11 cellular contexts compared by ENCODE assay signal in genomic region chr10:30747633-30748032, GRCh38.
A peak's percentile ranks its signal among the peaks of the same experiment; 100 is the strongest.
DNase-seq lines count a peak whose midpoint lies in the region; ATAC-seq and TF ChIP-seq lines count a peak whose summit lies in the region.
"Had no signal": no experiment of that assay in that cellular context is flagged by ENCODE, and none has a peak within 500 bp of the region (broad histone marks: within the 10 kb centered on the region; RNA-seq: fewer than 3 reads in every experiment).

No MANE protein-coding gene starts in this region.

- 73 to 89% methylated on average over 9 of the region's 9 CpGs for WGBS in upper lobe of left lung, 2 donors

- H3K4me3 ChIP-seq in fibroblast of mammary gland (ENCODE audit: control insufficient read depth, low read depth, low read length): no peak overlapping the region
- no peak overlapping the region for H3K4me3 ChIP-seq in upper lobe of left lung
- H3K4me3 ChIP-seq: BLaER1, lung had no signal

- no peaks in the 10 kb centered on the region for H3K9me3 Mint-ChIP-seq in activated naive CD8-positive, alpha-beta T cell treated with anti-CD3 and anti-CD28 coated beads, Interleukin-2, amount 50 U/mL, for 24 hours
- no peaks in the 10 kb centered on the region for H3K9me3 Mint-ChIP-seq in activated naive CD8-positive, alpha-beta T cell treated with anti-CD3 and anti-CD28 coated beads for 36 hours
- no peaks in the 10 kb centered on the region for H3K9me3 Mint-ChIP-seq in activated CD4-positive, alpha-beta T cell treated with anti-CD3 and anti-CD28 coated beads for 36 hours (ENCODE audit: low read depth)
- H3K9me3 Mint-ChIP-seq in stimulated activated effector memory CD8-positive, alpha-beta T cell treated with anti-CD3 and anti-CD28 coated beads, Interleukin-12 subunit alpha, Interleukin-12 subunit beta, amount 100 ng/mL, for 72 hours: no peaks in the 10 kb centered on the region

- H3K36me3 Mint-ChIP-seq in activated naive CD8-positive, alpha-beta T cell treated with anti-CD3 and anti-CD28 coated beads, Interleukin-2, amount 50 U/mL, for 24 hours (ENCODE audit: low read depth): no peaks in the 10 kb centered on the region
- H3K36me3 Mint-ChIP-seq in activated naive CD8-positive, alpha-beta T cell treated with anti-CD3 and anti-CD28 coated beads for 36 hours: no peaks in the 10 kb centered on the region
- no peaks in the 10 kb centered on the region for H3K36me3 Mint-ChIP-seq in activated CD4-positive, alpha-beta T cell treated with anti-CD3 and anti-CD28 coated beads for 36 hours (ENCODE audit: low read depth)
- H3K36me3 Mint-ChIP-seq in stimulated activated effector memory CD8-positive, alpha-beta T cell treated with anti-CD3 and anti-CD28 coated beads, Interleukin-12 subunit alpha, Interleukin-12 subunit beta, amount 100 ng/mL, for 72 hours: peaks cover 6% of the 10 kb centered on the region

- H3K9me3 ChIP-seq in upper lobe of left lung: no peaks in the 10 kb centered on the region
- H3K9me3 ChIP-seq: BLaER1 had no signal

- intact Hi-C loops in activated CD4-positive, alpha-beta T cell treated with anti-CD3 and anti-CD28 coated beads for 36 hours (cut with DNase I, micrococcal nuclease): no loop called here

- H3K4me1 ChIP-seq in upper lobe of left lung: peaks cover 0 to 5% (median 0%) of the 10 kb centered on the region in 4 donors

- H3K4me1 Mint-ChIP-seq in activated naive CD8-positive, alpha-beta T cell treated with anti-CD3 and anti-CD28 coated beads, Interleukin-2, amount 50 U/mL, for 24 hours: peaks cover 59% of the 10 kb centered on the region
- H3K4me1 Mint-ChIP-seq in activated naive CD8-positive, alpha-beta T cell treated with anti-CD3 and anti-CD28 coated beads for 36 hours: peaks cover 20% of the 10 kb centered on the region
- peaks cover 34% of the 10 kb centered on the region for H3K4me1 Mint-ChIP-seq in activated CD4-positive, alpha-beta T cell treated with anti-CD3 and anti-CD28 coated beads for 36 hours
- H3K4me1 Mint-ChIP-seq in stimulated activated effector memory CD8-positive, alpha-beta T cell treated with anti-CD3 and anti-CD28 coated beads, Interleukin-12 subunit alpha, Interleukin-12 subunit beta, amount 100 ng/mL, for 72 hours: peaks cover 60% of the 10 kb centered on the region

- no peaks in the 10 kb centered on the region for H3K27me3 ChIP-seq in upper lobe of left lung
- H3K27me3 ChIP-seq: BLaER1 had no signal

- CTCF ChIA-PET in activated CD4-positive, alpha-beta T cell treated with anti-CD3 and anti-CD28 coated beads for 36 hours (lab: Charles Lee): interaction anchor here (1.1 kb wide), 1 partner anchor 60 kb away, joined by 3 read pairs; no protein-coding TSS in a partner anchor

- TF ChIP-seq POLR2A in upper lobe of left lung (IDR thresholded peaks at IDR 0.05): no peak

- TF ChIP-seq CTCF in fibroblast of mammary gland (conservative IDR thresholded peaks at IDR 0.05; ENCODE audit: control insufficient read depth, insufficient read depth, low read depth, low read length): no peak
- no peak for TF ChIP-seq CTCF in upper lobe of left lung (IDR thresholded peaks at IDR 0.05)

- no peaks in the 10 kb centered on the region for H3K36me3 ChIP-seq in upper lobe of left lung
- H3K36me3 ChIP-seq: BLaER1 had no signal

- POLR2A ChIA-PET in activated CD4-positive, alpha-beta T cell treated with anti-CD3 and anti-CD28 coated beads for 36 hours (lab: Charles Lee): no interaction called here

- peak; percentile 44 for DNase-seq in activated naive CD8-positive, alpha-beta T cell treated with anti-CD3 and anti-CD28 coated beads, Interleukin-2, amount 50 U/mL, for 24 hours
- DNase-seq in activated naive CD8-positive, alpha-beta T cell treated with anti-CD3 and anti-CD28 coated beads for 36 hours: no peak
- peak; percentile 69 for DNase-seq in activated CD4-positive, alpha-beta T cell treated with anti-CD3 and anti-CD28 coated beads for 36 hours
- peak; percentile 66 for DNase-seq in fibroblast of mammary gland (ENCODE audit: low read depth)
- peak in 1 of 2 donors; percentile 80 for DNase-seq in stimulated activated effector memory CD8-positive, alpha-beta T cell treated with anti-CD3 and anti-CD28 coated beads, Interleukin-12 subunit alpha, Interleukin-12 subunit beta, amount 100 ng/mL, for 72 hours (ENCODE audit: low spot score in 2 of 2)
- DNase-seq in NCI-H2081 (lab: John Stamatoyannopoulos, UW): no peak
- no peak for DNase-seq in upper lobe of left lung
- no peak for DNase-seq in NK-92 treated with Interleukin-12 subunit alpha and Interleukin-12 subunit beta, amount 100 ng/mL, for 24 hours (lab: John Stamatoyannopoulos, UW)
- DNase-seq: activated gamma-delta T cell treated with Interleukin-2 at 50 U/mL for 16 hours had no signal

- H3K27me3 Mint-ChIP-seq in activated naive CD8-positive, alpha-beta T cell treated with anti-CD3 and anti-CD28 coated beads, Interleukin-2, amount 50 U/mL, for 24 hours: peaks cover 5% of the 10 kb centered on the region
- H3K27me3 Mint-ChIP-seq in activated naive CD8-positive, alpha-beta T cell treated with anti-CD3 and anti-CD28 coated beads for 36 hours: peaks cover 2% of the 10 kb centered on the region
- H3K27me3 Mint-ChIP-seq in activated CD4-positive, alpha-beta T cell treated with anti-CD3 and anti-CD28 coated beads for 36 hours: peaks cover 5% of the 10 kb centered on the region

- no peak overlapping the region for H3K27ac ChIP-seq in upper lobe of left lung
- H3K27ac ChIP-seq: BLaER1 had no signal

- TF ChIP-seq EP300 in upper lobe of left lung (IDR thresholded peaks at IDR 0.05): no peak

- H3K4me3 Mint-ChIP-seq in activated naive CD8-positive, alpha-beta T cell treated with anti-CD3 and anti-CD28 coated beads, Interleukin-2, amount 50 U/mL, for 24 hours: no peak overlapping the region
- H3K4me3 Mint-ChIP-seq in activated naive CD8-positive, alpha-beta T cell treated with anti-CD3 and anti-CD28 coated beads for 36 hours: no peak overlapping the region
- no peak overlapping the region for H3K4me3 Mint-ChIP-seq in activated CD4-positive, alpha-beta T cell treated with anti-CD3 and anti-CD28 coated beads for 36 hours
- H3K4me3 Mint-ChIP-seq in stimulated activated effector memory CD8-positive, alpha-beta T cell treated with anti-CD3 and anti-CD28 coated beads, Interleukin-12 subunit alpha, Interleukin-12 subunit beta, amount 100 ng/mL, for 72 hours: peak overlapping the region; percentile 55

- ATAC-seq in activated naive CD8-positive, alpha-beta T cell treated with anti-CD3 and anti-CD28 coated beads, Interleukin-2, amount 50 U/mL, for 24 hours: peak; percentile 78
- ATAC-seq in activated CD4-positive, alpha-beta T cell treated with anti-CD3 and anti-CD28 coated beads for 36 hours: peak; percentile 93
- peak; percentile 90 for ATAC-seq in stimulated activated effector memory CD8-positive, alpha-beta T cell treated with anti-CD3 and anti-CD28 coated beads, Interleukin-12 subunit alpha, Interleukin-12 subunit beta, amount 100 ng/mL, for 72 hours
- no peak for ATAC-seq in upper lobe of left lung (ENCODE audit: low FRiP score in 2 of 2)

- H3K27ac Mint-ChIP-seq in activated naive CD8-positive, alpha-beta T cell treated with anti-CD3 and anti-CD28 coated beads, Interleukin-2, amount 50 U/mL, for 24 hours: peak overlapping the region; percentile 43
- no peak overlapping the region for H3K27ac Mint-ChIP-seq in activated naive CD8-positive, alpha-beta T cell treated with anti-CD3 and anti-CD28 coated beads for 36 hours
- no peak overlapping the region for H3K27ac Mint-ChIP-seq in activated CD4-positive, alpha-beta T cell treated with anti-CD3 and anti-CD28 coated beads for 36 hours
- H3K27ac Mint-ChIP-seq in stimulated activated effector memory CD8-positive, alpha-beta T cell treated with anti-CD3 and anti-CD28 coated beads, Interleukin-12 subunit alpha, Interleukin-12 subunit beta, amount 100 ng/mL, for 72 hours: peak overlapping the region; percentile 87

Comparison
In these comparisons a context has a peak if more than half of its experiments do, and no peak if none do; other contexts are left out.
1. DNase-seq: peak in activated naive CD8-positive, alpha-beta T cell treated with anti-CD3 and anti-CD28 coated beads, Interleukin-2, amount 50 U/mL, for 24 hours (single experiment), activated CD4-positive, alpha-beta T cell treated with anti-CD3 and anti-CD28 coated beads for 36 hours (single experiment) and fibroblast of mammary gland (single experiment); none in activated naive CD8-positive, alpha-beta T cell treated with anti-CD3 and anti-CD28 coated beads for 36 hours (single experiment), NCI-H2081 (0 of 2), upper lobe of left lung (0 of 2) and NK-92 treated with Interleukin-12 subunit alpha and Interleukin-12 subunit beta, amount 100 ng/mL, for 24 hours (single experiment).
2. H3K27ac Mint-ChIP-seq: peak in activated naive CD8-positive, alpha-beta T cell treated with anti-CD3 and anti-CD28 coated beads, Interleukin-2, amount 50 U/mL, for 24 hours (single experiment) and stimulated activated effector memory CD8-positive, alpha-beta T cell treated with anti-CD3 and anti-CD28 coated beads, Interleukin-12 subunit alpha, Interleukin-12 subunit beta, amount 100 ng/mL, for 72 hours (single experiment); none in activated naive CD8-positive, alpha-beta T cell treated with anti-CD3 and anti-CD28 coated beads for 36 hours (single experiment) and activated CD4-positive, alpha-beta T cell treated with anti-CD3 and anti-CD28 coated beads for 36 hours (single experiment).
3. ATAC-seq: peak in activated naive CD8-positive, alpha-beta T cell treated with anti-CD3 and anti-CD28 coated beads, Interleukin-2, amount 50 U/mL, for 24 hours (single experiment), activated CD4-positive, alpha-beta T cell treated with anti-CD3 and anti-CD28 coated beads for 36 hours (single experiment) and stimulated activated effector memory CD8-positive, alpha-beta T cell treated with anti-CD3 and anti-CD28 coated beads, Interleukin-12 subunit alpha, Interleukin-12 subunit beta, amount 100 ng/mL, for 72 hours (single experiment); none in upper lobe of left lung (0 of 2).